Comparison of ENCODE assay signal across 9 cellular contexts in genomic region chr17:143785-144281, GRCh38. TPM values are rescaled to one million over a fixed set of nuclear protein-coding genes. Genes with fewer than 3 reads are reported as not detected.
DNase-seq lines count a peak whose midpoint lies in the region; ATAC-seq and TF ChIP-seq lines count a peak whose summit lies in the region.
"Had no signal": no experiment of that assay in that cellular context is flagged by ENCODE, and none has a peak within 500 bp of the region (broad histone marks: within the 10 kb centered on the region; RNA-seq: fewer than 3 reads in every experiment).

No MANE protein-coding gene starts in this region.

- H3K27ac ChIP-seq in heart right ventricle, result no peak overlapping the region
- no peak overlapping the region for H3K27ac ChIP-seq in aorta (ENCODE audit: low read depth in 1 of 2, low read length in 2 of 2)

- H3K27ac Mint-ChIP-seq in T-cell, result no peak overlapping the region

- no peak overlapping the region for H3K9ac ChIP-seq in adipocyte (ENCODE audit: low read length)

- 3% methylated on average over 42 to 44 of the region's 44 CpGs for WGBS in heart right ventricle, 2 donors
- 3% methylated on average over 44 of the region's 44 CpGs for WGBS in aorta, 2 donors

- H3K4me1 ChIP-seq in adipocyte (ENCODE audit: control insufficient read depth, insufficient read depth, low read length), result no peaks in the 10 kb centered on the region
- H3K4me1 ChIP-seq in heart right ventricle, result peaks cover 0 to 12% (median 4%) of the 10 kb centered on the region in 9 donors
- no peaks in the 10 kb centered on the region for H3K4me1 ChIP-seq in aorta (ENCODE audit: control insufficient read depth in 1 of 2, insufficient read depth in 2 of 2, low read length in 2 of 2)

- no peak overlapping the region for H3K4me3 Mint-ChIP-seq in T-cell

- intact Hi-C loops in heart right ventricle (cut with DNase I), result loop anchor here in 6 of 10 donors (2.0 to 5.0 kb wide), 4 partner anchors 239 to 558 kb away; no protein-coding TSS in a partner anchor
- intact Hi-C loops in aorta (cut with DNase I), result loop anchor here in 1 of 2 donors (2.0 kb wide), 1 partner anchor 243 kb away; no protein-coding TSS in a partner anchor

- no peaks in the 10 kb centered on the region for H3K9me3 Mint-ChIP-seq in T-cell

- H3K4me3 ChIP-seq in adipocyte (ENCODE audit: low read length), result no peak overlapping the region
- peak overlapping the region in 1 of 10 donors; percentile 24 for H3K4me3 ChIP-seq in heart right ventricle
- no peak overlapping the region for H3K4me3 ChIP-seq in aorta (ENCODE audit: low read length in 2 of 2)

- H3K9me3 ChIP-seq in adipocyte (ENCODE audit: control insufficient read depth, low read length), result no peaks in the 10 kb centered on the region
- no peaks in the 10 kb centered on the region for H3K9me3 ChIP-seq in heart right ventricle
- no peaks in the 10 kb centered on the region for H3K9me3 ChIP-seq in aorta (ENCODE audit: control insufficient read depth, low read length)

- H3K27me3 ChIP-seq in adipocyte (replicated peaks; ENCODE audit: control insufficient read depth, insufficient read depth, low read length), result peaks cover 15% of the 10 kb centered on the region
- H3K27me3 ChIP-seq in heart right ventricle, result peaks cover 0 to 3% (median 0%) of the 10 kb centered on the region in 7 donors
- H3K27me3 ChIP-seq in aorta (ENCODE audit: control insufficient read depth in 1 of 2, insufficient read depth in 2 of 2, low read length in 1 of 2), result no peaks in the 10 kb centered on the region

- DNase-seq in NCI-H2196 (lab: John Stamatoyannopoulos, UW; ENCODE audit: unreplicated experiment) (peak; percentile 65), NCI-H2196 treated with DMSO at 0.1 percent for 48 hours (lab: John Stamatoyannopoulos, UW; ENCODE audit: unreplicated experiment) (no peak), M059J (ENCODE audit: low read depth) (peak; percentile 51), T-cell (peak; percentile 49 to 88 (median 78)), adipocyte (ENCODE audit: low read depth) (peak; percentile 86), heart right ventricle (peak; percentile 78 to 90), retina (peak; percentile 92), aorta (peak; percentile 86 to 96)

- H3K36me3 ChIP-seq in adipocyte (ENCODE audit: control insufficient read depth, insufficient read depth, low read length, severe bottlenecking) (no peaks in the 10 kb centered on the region), heart right ventricle (peaks cover 0 to 22% (median 0%) of the 10 kb centered on the region in 9 donors), aorta (ENCODE audit: control insufficient read depth in 1 of 2, insufficient read depth in 2 of 2, low read length in 1 of 2) (no peaks in the 10 kb centered on the region)

- peaks cover 3 to 5% of the 10 kb centered on the region in 2 donors for H3K27me3 Mint-ChIP-seq in T-cell

- H3K4me1 Mint-ChIP-seq in T-cell, result peaks cover 0 to 3% (median 1%) of the 10 kb centered on the region in 3 donors

- CTCF ChIA-PET in T-cell (lab: Charles Lee), result interaction anchor here in 1 of 2 donors (1.3 kb wide), 1 partner anchor 561 kb away, joined by 4 read pairs; no protein-coding TSS in a partner anchor

- no peaks in the 10 kb centered on the region for H3K36me3 Mint-ChIP-seq in T-cell

- POLR2A ChIA-PET in T-cell (lab: Charles Lee), result no interaction called here

- TF ChIP-seq CTCF in heart right ventricle (IDR thresholded peaks at IDR 0.05), result peak; percentile 90 to 97 (median 93)

- peak; percentile 94 to 99 (median 96) for ATAC-seq in T-cell (replicated peaks in 1 of 4)
- peak; percentile 84 to 93 (median 88) for ATAC-seq in heart right ventricle
- ATAC-seq in aorta (ENCODE audit: low FRiP score), result peak; percentile 91

RNA-seq across cellular contexts. Expression of gene SCGB1C2, which starts 6.5 kb away (rescaled TPM):
- total RNA-seq in M059J (2014; rRNA removed; shearing (Covaris generic)), result not detected in 2 replicates
- total RNA-seq in T-cell (not detected), heart right ventricle (not detected), aorta (not detected)
- polyA plus RNA-seq in heart right ventricle (not detected), aorta (not detected)
- total RNA-seq: pulmonary artery endothelial cell had no signal

RNA-seq across cellular contexts. Expression of gene DOC2B, which starts 37.6 kb away (rescaled TPM):
- total RNA-seq in M059J (2014; rRNA removed; shearing (Covaris generic)), result under 0.01 TPM in 1 of 2 replicates, not detected in the other
- total RNA-seq in T-cell (under 1 TPM in 3 of 5 donors, not detected in 2; 0.05 to 0.16 (median 0.09) TPM), heart right ventricle (10 to 100 TPM in 1 of 10 donors, 1 to 10 TPM in 9; 2.6 to 13.0 (median 4.6) TPM), aorta (10 to 100 TPM; 16.3 to 35.3 TPM)
- polyA plus RNA-seq in heart right ventricle (1 to 10 TPM; 2.5 to 4.9 TPM), aorta (under 1 TPM; 0.13 to 0.15 TPM)
